38 cellular contexts compared by ENCODE assay signal in genomic region chr10:127184582-127184981, GRCh38. TPM values are rescaled to one million over a fixed set of nuclear protein-coding genes. Genes with fewer than 3 reads are reported as not detected.
"Had no signal": no experiment of that assay in that cellular context is flagged by ENCODE, and none has a peak within 500 bp of the region (broad histone marks: within the 10 kb centered on the region; RNA-seq: fewer than 3 reads in every experiment).

No MANE protein-coding gene starts in this region.

- H3K4me3 Mint-ChIP-seq: activated naive CD4-positive, alpha-beta T cell treated with anti-CD3 and anti-CD28 coated beads for 36 hours; activated naive CD4-positive, alpha-beta T cell treated with anti-CD3 and anti-CD28 coated beads, Interleukin-2, amount 50 U/mL, for 24 hours; activated naive CD8-positive, alpha-beta T cell; activated naive CD8-positive, alpha-beta T cell treated with anti-CD3 and anti-CD28 coated beads for 36 hours; activated naive CD8-positive, alpha-beta T cell treated with anti-CD3 and anti-CD28 coated beads, Interleukin-2, amount 10 ng/mL, durations not matched to agents 7 days and 5 days; activated naive CD8-positive, alpha-beta T cell treated with anti-CD3 and anti-CD28 coated beads, Interleukin-2, amount 50 U/mL, for 24 hours; activated T-cell treated with anti-CD3 and anti-CD28 coated beads, Interleukin-2, amount 50 U/mL, for 24 hours; activated T-cell treated with anti-CD3 and anti-CD28 coated beads, Interleukin-2, amount 50 U/mL, for 4 hours; activated T-cell treated with anti-CD3 and anti-CD28 coated beads, Interleukin-2, amount 50 U/mL, for 72 hours; activated T-helper 1 cell treated with anti-CD3 and anti-CD28 coated beads, Interleukin-12 subunit alpha, Interleukin-12 subunit beta, Interleukin-2, Interleukin-4 antibody, amounts not matched to agents 30 ng/mL and 10 ng/mL and 1 ng/mL, durations not matched to agents 14 hours and 24 hours and 36 hours; activated T-helper 17 cell treated with anti-CD3 and anti-CD28 coated beads, Interleukin-2, amount 50 U/mL, for 72 hours; brain; central memory CD8-positive, alpha-beta T cell had no signal

- H3K36me3 Mint-ChIP-seq: activated naive CD4-positive, alpha-beta T cell treated with anti-CD3 and anti-CD28 coated beads, Interleukin-2, amount 50 U/mL, for 24 hours; activated naive CD8-positive, alpha-beta T cell; activated naive CD8-positive, alpha-beta T cell treated with anti-CD3 and anti-CD28 coated beads for 36 hours; activated naive CD8-positive, alpha-beta T cell treated with anti-CD3 and anti-CD28 coated beads, Interleukin-2, amount 10 ng/mL, durations not matched to agents 7 days and 5 days had no signal

- H3K9me3 ChIP-seq: adrenal gland, ascending aorta, body of pancreas, breast epithelium had no signal

- H3K27me3 ChIP-seq: adrenal gland, ascending aorta, body of pancreas, brain microvascular endothelial cell, breast epithelium, cardiac muscle cell had no signal

- H3K27ac Mint-ChIP-seq: activated naive CD4-positive, alpha-beta T cell treated with anti-CD3 and anti-CD28 coated beads for 36 hours; activated naive CD4-positive, alpha-beta T cell treated with anti-CD3 and anti-CD28 coated beads, Interleukin-2, amount 50 U/mL, for 24 hours; activated naive CD8-positive, alpha-beta T cell; activated naive CD8-positive, alpha-beta T cell treated with anti-CD3 and anti-CD28 coated beads for 36 hours; activated naive CD8-positive, alpha-beta T cell treated with anti-CD3 and anti-CD28 coated beads, Interleukin-2, amount 10 ng/mL, durations not matched to agents 7 days and 5 days; activated naive CD8-positive, alpha-beta T cell treated with anti-CD3 and anti-CD28 coated beads, Interleukin-2, amount 50 U/mL, for 24 hours; activated T-cell treated with anti-CD3 and anti-CD28 coated beads, Interleukin-2, amount 50 U/mL, for 24 hours; activated T-cell treated with anti-CD3 and anti-CD28 coated beads, Interleukin-2, amount 50 U/mL, for 72 hours; activated T-helper 1 cell treated with anti-CD3 and anti-CD28 coated beads, Interleukin-12 subunit alpha, Interleukin-12 subunit beta, Interleukin-2, Interleukin-4 antibody, amounts not matched to agents 30 ng/mL and 10 ng/mL and 1 ng/mL, durations not matched to agents 14 hours and 24 hours and 36 hours; activated T-helper 17 cell treated with anti-CD3 and anti-CD28 coated beads, Interleukin-2, amount 50 U/mL, for 72 hours; activated T-helper 2 cell treated with anti-CD3 and anti-CD28 coated beads, Interferon-gamma antibody, Interleukin-2, Interleukin-4, amounts not matched to agents 10 μg/mL and 5 μg/mL and 100 μg/mL, durations not matched to agents 14 hours and 24 hours and 36 hours; brain had no signal

- H3K27me3 Mint-ChIP-seq: activated naive CD4-positive, alpha-beta T cell treated with anti-CD3 and anti-CD28 coated beads, Interleukin-2, amount 50 U/mL, for 24 hours; activated naive CD8-positive, alpha-beta T cell; activated naive CD8-positive, alpha-beta T cell treated with anti-CD3 and anti-CD28 coated beads for 36 hours; activated naive CD8-positive, alpha-beta T cell treated with anti-CD3 and anti-CD28 coated beads, Interleukin-2, amount 10 ng/mL, durations not matched to agents 7 days and 5 days; activated naive CD8-positive, alpha-beta T cell treated with anti-CD3 and anti-CD28 coated beads, Interleukin-2, amount 50 U/mL, for 24 hours; activated T-cell treated with anti-CD3 and anti-CD28 coated beads, Interleukin-2, amount 50 U/mL, for 24 hours; brain had no signal

- DNase-seq: activated effector memory CD4-positive, alpha-beta T cell treated with anti-CD3 and anti-CD28 coated beads, Interleukin-2, amount 50 U/mL, for 16 hours; activated effector memory CD4-positive, alpha-beta T cell treated with Interleukin-2 at 50 U/mL for 16 hours; activated gamma-delta T cell; activated gamma-delta T cell treated with Interleukin-2 at 50 U/mL for 16 hours; activated naive CD4-positive, alpha-beta T cell; activated naive CD4-positive, alpha-beta T cell treated with anti-CD3 and anti-CD28 coated beads for 36 hours; activated naive CD4-positive, alpha-beta T cell treated with anti-CD3 and anti-CD28 coated beads, Interleukin-2, amount 50 U/mL, for 16 hours; activated naive CD4-positive, alpha-beta T cell treated with Interleukin-2 at 50 U/mL for 16 hours; activated naive CD8-positive, alpha-beta T cell treated with anti-CD3 and anti-CD28 coated beads for 36 hours; activated naive CD8-positive, alpha-beta T cell treated with anti-CD3 and anti-CD28 coated beads, Interleukin-2, amount 10 ng/mL, durations not matched to agents 7 days and 5 days; activated naive CD8-positive, alpha-beta T cell treated with anti-CD3 and anti-CD28 coated beads, Interleukin-2, amount 50 U/mL, for 24 hours; activated T-cell treated with anti-CD3 and anti-CD28 coated beads for 4 hours; activated T-cell treated with anti-CD3 and anti-CD28 coated beads, Interleukin-2, amount 50 U/mL, for 1 hour; activated T-cell treated with anti-CD3 and anti-CD28 coated beads, Interleukin-2, amount 50 U/mL, for 24 hours; activated T-cell treated with anti-CD3 and anti-CD28 coated beads, Interleukin-2, amount 50 U/mL, for 4 hours; activated T-cell treated with anti-CD3 and anti-CD28 coated beads, Interleukin-2, amount 50 U/mL, for 48 hours; activated T-cell treated with anti-CD3 and anti-CD28 coated beads, Interleukin-2, amount 50 U/mL, for 72 hours; adrenal gland; amniotic stem cell; amygdala; anterior cingulate cortex; aorta; body of pancreas; brain microvascular endothelial cell; caudate nucleus; central memory CD4-positive, alpha-beta T cell; cerebellar nuclear complex had no signal

- H3K4me3 ChIP-seq: adrenal gland, ascending aorta, body of pancreas, breast epithelium, cardiac muscle cell had no signal

- H3K9me3 Mint-ChIP-seq: activated naive CD8-positive, alpha-beta T cell treated with anti-CD3 and anti-CD28 coated beads for 36 hours; activated naive CD8-positive, alpha-beta T cell treated with anti-CD3 and anti-CD28 coated beads, Interleukin-2, amount 50 U/mL, for 24 hours; activated T-cell treated with anti-CD3 and anti-CD28 coated beads, Interleukin-2, amount 50 U/mL, for 4 hours; activated T-helper 1 cell treated with anti-CD3 and anti-CD28 coated beads, Interleukin-12 subunit alpha, Interleukin-12 subunit beta, Interleukin-2, Interleukin-4 antibody, amounts not matched to agents 30 ng/mL and 10 ng/mL and 1 ng/mL, durations not matched to agents 14 hours and 24 hours and 36 hours; activated T-helper 2 cell treated with anti-CD3 and anti-CD28 coated beads, Interferon-gamma antibody, Interleukin-2, Interleukin-4, amounts not matched to agents 10 μg/mL and 5 μg/mL and 100 μg/mL, durations not matched to agents 14 hours and 24 hours and 36 hours had no signal

- ATAC-seq: activated naive CD8-positive, alpha-beta T cell treated with anti-CD3 and anti-CD28 coated beads, Interleukin-2, amount 50 U/mL, for 24 hours; activated T-cell treated with anti-CD3 and anti-CD28 coated beads, Interleukin-2, amount 50 U/mL, for 4 hours; activated T-cell treated with anti-CD3 and anti-CD28 coated beads, Interleukin-2, amount 50 U/mL, for 72 hours; activated T-helper 17 cell treated with anti-CD3 and anti-CD28 coated beads, Interleukin-2, amount 50 U/mL, for 72 hours; body of pancreas had no signal

- H3K4me1 Mint-ChIP-seq: activated naive CD4-positive, alpha-beta T cell treated with anti-CD3 and anti-CD28 coated beads, Interleukin-2, amount 50 U/mL, for 24 hours; activated naive CD8-positive, alpha-beta T cell treated with anti-CD3 and anti-CD28 coated beads for 36 hours; activated naive CD8-positive, alpha-beta T cell treated with anti-CD3 and anti-CD28 coated beads, Interleukin-2, amount 10 ng/mL, durations not matched to agents 7 days and 5 days; activated naive CD8-positive, alpha-beta T cell treated with anti-CD3 and anti-CD28 coated beads, Interleukin-2, amount 50 U/mL, for 24 hours; activated T-helper 17 cell treated with anti-CD3 and anti-CD28 coated beads, Interleukin-2, amount 50 U/mL, for 72 hours; brain; central memory CD8-positive, alpha-beta T cell had no signal

- H3K27ac ChIP-seq: adrenal gland, ascending aorta, body of pancreas, brain microvascular endothelial cell, breast epithelium, cardiac muscle cell had no signal

- H3K4me1 ChIP-seq: adrenal gland, ascending aorta, body of pancreas, breast epithelium had no signal

RNA-seq across cellular contexts. Expression of gene INSYN2A, which starts 11.8 kb away (rescaled TPM):
- total RNA-seq: activated naive CD4-positive, alpha-beta T cell treated with anti-CD3 and anti-CD28 coated beads for 36 hours; activated naive CD8-positive, alpha-beta T cell treated with anti-CD3 and anti-CD28 coated beads for 36 hours; activated naive CD8-positive, alpha-beta T cell treated with anti-CD3 and anti-CD28 coated beads, Interleukin-2, amount 10 ng/mL, durations not matched to agents 7 days and 5 days; activated T-cell treated with anti-CD3 and anti-CD28 coated beads, Interleukin-2, amount 50 U/mL, for 4 hours; activated T-cell treated with anti-CD3 and anti-CD28 coated beads, Interleukin-2, amount 50 U/mL, for 72 hours; activated T-helper 1 cell treated with anti-CD3 and anti-CD28 coated beads, Interleukin-12 subunit alpha, Interleukin-12 subunit beta, Interleukin-2, Interleukin-4 antibody, amounts not matched to agents 30 ng/mL and 10 ng/mL and 1 ng/mL, durations not matched to agents 14 hours and 24 hours and 36 hours; activated T-helper 17 cell treated with anti-CD3 and anti-CD28 coated beads, Interleukin-2, amount 50 U/mL, for 72 hours; activated T-helper 2 cell treated with anti-CD3 and anti-CD28 coated beads, Interferon-gamma antibody, Interleukin-2, Interleukin-4, amounts not matched to agents 10 μg/mL and 5 μg/mL and 100 μg/mL, durations not matched to agents 14 hours and 24 hours and 36 hours; adrenal gland; aorta; ascending aorta; body of pancreas; bronchial epithelial cell; cardiac muscle cell had no signal
- polyA plus RNA-seq: aorta had no signal
